ENCODE assay signal across 8 cellular contexts in the genomic region with DNA sequence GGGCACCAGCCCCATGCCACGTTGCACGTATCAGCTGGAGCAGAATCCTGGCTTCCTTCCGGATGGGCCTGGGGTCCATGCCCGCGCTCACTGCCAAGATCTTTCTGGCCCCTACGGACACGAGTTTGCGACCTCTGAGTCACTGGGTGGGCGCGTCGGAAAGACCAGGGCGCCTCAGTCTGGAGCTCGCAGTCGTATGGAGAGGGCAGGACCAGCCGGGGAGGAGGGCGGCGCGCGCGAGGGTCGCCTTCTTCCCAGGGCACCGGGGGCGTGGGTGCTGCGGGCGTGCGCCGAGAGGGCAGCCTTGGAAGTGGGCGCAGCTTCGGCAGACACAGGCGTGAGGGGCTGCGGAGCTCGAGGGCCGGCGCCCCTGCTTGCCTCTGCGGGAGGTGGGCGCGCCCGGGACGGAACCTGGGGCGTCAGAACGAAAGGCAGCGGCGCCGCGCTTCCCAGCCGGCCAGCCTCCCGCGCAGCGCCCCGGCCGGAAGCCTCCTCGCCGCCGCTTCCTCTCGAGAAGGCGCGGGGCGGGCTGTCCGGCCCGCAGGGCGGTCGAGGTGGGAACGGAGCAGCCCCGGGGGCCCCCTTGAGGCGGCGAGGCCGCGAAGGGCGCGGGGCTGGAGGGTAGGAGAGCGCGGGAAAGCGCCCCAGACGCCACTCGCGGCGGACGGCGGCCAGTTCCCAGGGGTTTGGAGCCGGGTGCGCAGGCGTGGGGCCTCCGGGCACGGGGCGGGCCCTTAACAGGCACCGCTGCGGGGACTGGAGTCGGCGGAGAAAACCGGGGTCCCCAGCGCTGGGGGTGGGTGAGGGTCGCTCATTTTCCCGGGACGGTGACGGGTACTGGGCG. TPM values are rescaled to one million over a fixed set of nuclear protein-coding genes. Genes with fewer than 3 reads are reported as not detected.
DNase-seq lines count a peak whose midpoint lies in the region; ATAC-seq and TF ChIP-seq lines count a peak whose summit lies in the region.

ARL6IP4 (plus strand) TSS at position 490 of the 844 bp plus-strand sequence. CDS start 459 bp downstream, outside the sequence.

- peaks cover 78% of the 10 kb centered on the region for H3K79me2 ChIP-seq in Loucy (ENCODE audit: insufficient read depth, low read length)

- in situ Hi-C loops in astrocyte of the spinal cord (cut with HindIII; ENCODE audit: low sequenced_read_pairs), result no loop called here

- no peaks in the 10 kb centered on the region for H3K27me3 ChIP-seq in Loucy (ENCODE audit: insufficient read depth, low read length, poor library complexity, severe bottlenecking)
- no peaks in the 10 kb centered on the region for H3K27me3 ChIP-seq in sigmoid colon

- H3K4me3 ChIP-seq in Loucy (ENCODE audit: low read length, poor library complexity, severe bottlenecking) (peak within 1 kb of the TSS; percentile 94), astrocyte of the spinal cord (ENCODE audit: low read depth, low read length) (peak within 1 kb of the TSS; percentile 84), sigmoid colon (peak within 1 kb of the TSS; percentile 72 to 100 (median 96))

- H4K20me1 ChIP-seq in Loucy (ENCODE audit: insufficient read depth, low read length, poor library complexity, severe bottlenecking), result peaks cover 29% of the 10 kb centered on the region

- no peaks in the 10 kb centered on the region for H3K9me3 ChIP-seq in Loucy (ENCODE audit: insufficient read depth, low read depth, low read length)
- H3K9me3 ChIP-seq in sigmoid colon, result no peaks in the 10 kb centered on the region

- peak within 1 kb of the TSS; percentile 99 for H3K4me2 ChIP-seq in Loucy (ENCODE audit: low read depth, low read length, poor library complexity, severe bottlenecking)

- H3F3A ChIP-seq in Loucy (ENCODE audit: low read depth), result no peaks in the 10 kb centered on the region

- H3K9me2 ChIP-seq in Loucy (replicated peaks; ENCODE audit: low read depth, low read length), result no peaks in the 10 kb centered on the region

- peak within 1 kb of the TSS; percentile 90 for H3K9ac ChIP-seq in Loucy (ENCODE audit: low read depth, low read length, poor library complexity, severe bottlenecking)

- 0 out of 2 replicates have a peak, but pooled peaks cover 5% of the 10 kb centered on the region for H3K36me3 ChIP-seq in Loucy (ENCODE audit: insufficient read depth, low read length)
- peaks cover 0 to 27% (median 4%) of the 10 kb centered on the region in 4 donors for H3K36me3 ChIP-seq in sigmoid colon

- peaks cover 41% of the 10 kb centered on the region for H3K4me1 ChIP-seq in Loucy (ENCODE audit: insufficient read depth, low read length, poor library complexity, severe bottlenecking)
- peaks cover 0 to 88% (median 82%) of the 10 kb centered on the region in 4 donors for H3K4me1 ChIP-seq in sigmoid colon

- 0% methylated on average over 96 of the region's 96 CpGs for WGBS in sigmoid colon, 2 donors

- H3K27ac ChIP-seq in sigmoid colon, result peak within 1 kb of the TSS; percentile 87 to 97 (median 94)

- H2AFZ ChIP-seq in Loucy (ENCODE audit: low read length), result peak within 1 kb of the TSS; percentile 91

- TF ChIP-seq POLR2A in sigmoid colon (IDR thresholded peaks at IDR 0.05), result peak; percentile 24 to 38

- TF ChIP-seq CTCF in Loucy (conservative IDR thresholded peaks at IDR 0.05; ENCODE audit: low read length), result no peak
- no peak for TF ChIP-seq CTCF in astrocyte of the spinal cord (IDR thresholded peaks at IDR 0.05; ENCODE audit: low read depth, low read length)
- no peak for TF ChIP-seq CTCF in sigmoid colon (IDR thresholded peaks at IDR 0.05)

- ATAC-seq in GM21529 (IDR thresholded peaks at IDR 0.05; ENCODE audit: unreplicated experiment), result peak; percentile 53

- peak; percentile 68 for DNase-seq in ELF-1 (ENCODE audit: low read depth, low spot score)
- peak; percentile 40 for DNase-seq in T-helper 22 cell (ENCODE audit: low read depth)
- DNase-seq in astrocyte of the spinal cord (ENCODE audit: low read depth, low spot score), result peak; percentile 61
- peak in 43 of 51 donors; percentile 21 to 84 (median 60) for DNase-seq in hypothalamus (lab: John Stamatoyannopoulos, UW)
- DNase-seq in sigmoid colon, result no peak
- DNase-seq in cortex of kidney (lab: John Stamatoyannopoulos, UW), result no peak

- intact Hi-C loops in sigmoid colon (cut with DNase I), result loop anchor here (5.0 kb wide), 1 partner anchor 172 kb away; the partner anchor contains the start of gene PITPNM2

- no peak for TF ChIP-seq EP300 in sigmoid colon (IDR thresholded peaks at IDR 0.05)

RNA-seq across cellular contexts. Expression of gene ARL6IP4, which starts in this region (rescaled TPM):
- 100 to 1,000 TPM; 211 to 358 (median 327) TPM for total RNA-seq in sigmoid colon
- polyA plus RNA-seq in sigmoid colon, result 100 to 1,000 TPM; 233 to 312 (median 243) TPM

Comparison
In these comparisons a context has a peak if more than half of its experiments do, and no peak if none do; other contexts are left out.
1. DNase-seq: peak in ELF-1 (single experiment), T-helper 22 cell (single experiment), astrocyte of the spinal cord (single experiment) and hypothalamus (43 of 51); none in sigmoid colon (single experiment) and cortex of kidney (single experiment).
2. Peak in every context shown above with its lines, with median percentiles within 50 percentile points of each other: H3K4me3 ChIP-seq.